In the genomic region with DNA sequence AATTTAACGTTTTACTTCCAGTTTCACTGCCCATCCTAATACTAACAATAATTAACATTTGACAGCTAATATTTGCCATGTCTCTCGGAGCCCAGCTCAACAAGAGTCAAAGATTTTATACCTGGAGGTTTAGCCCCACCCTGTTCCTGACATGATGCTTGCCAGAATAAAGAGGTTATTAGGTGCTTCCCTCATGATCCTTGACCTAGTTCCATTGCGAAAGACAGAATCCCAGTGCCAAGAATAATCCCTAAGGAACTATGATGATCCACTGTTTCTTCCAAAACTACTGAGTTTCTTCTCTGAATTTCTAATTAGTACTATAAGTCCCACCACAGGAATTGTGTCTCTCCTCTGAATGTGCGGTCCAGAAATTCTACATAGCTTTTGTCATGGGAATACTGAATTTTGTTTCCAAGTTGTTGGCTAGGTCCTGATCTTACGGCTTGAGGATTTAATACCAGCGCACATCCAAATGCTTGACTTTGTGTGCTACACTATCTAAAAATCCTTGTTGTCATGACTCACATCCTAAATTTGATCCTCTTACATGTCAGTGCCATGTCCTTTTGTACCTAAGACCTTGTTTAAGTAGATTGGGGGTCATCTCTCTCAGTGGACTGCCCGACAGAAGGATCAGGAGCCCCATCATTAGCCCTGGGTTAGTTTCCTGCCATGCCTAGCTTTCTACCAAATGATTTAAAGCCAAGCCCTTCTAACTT, we compare ENCODE assay signal across 1 cellular context.
TF ChIP-seq lines count a peak whose summit lies in the region.

No MANE protein-coding gene starts in this region.

TF ChIP-seq in IMR-90, 13 proteins besides CTCF, POLR2A, EP300 and RAD21:
- TF ChIP-seq, protein P1, sequence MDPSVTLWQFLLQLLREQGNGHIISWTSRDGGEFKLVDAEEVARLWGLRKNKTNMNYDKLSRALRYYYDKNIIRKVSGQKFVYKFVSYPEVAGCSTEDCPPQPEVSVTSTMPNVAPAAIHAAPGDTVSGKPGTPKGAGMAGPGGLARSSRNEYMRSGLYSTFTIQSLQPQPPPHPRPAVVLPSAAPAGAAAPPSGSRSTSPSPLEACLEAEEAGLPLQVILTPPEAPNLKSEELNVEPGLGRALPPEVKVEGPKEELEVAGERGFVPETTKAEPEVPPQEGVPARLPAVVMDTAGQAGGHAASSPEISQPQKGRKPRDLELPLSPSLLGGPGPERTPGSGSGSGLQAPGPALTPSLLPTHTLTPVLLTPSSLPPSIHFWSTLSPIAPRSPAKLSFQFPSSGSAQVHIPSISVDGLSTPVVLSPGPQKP (IDR thresholded peaks at IDR 0.05; ENCODE audit: borderline replicate concordance, low read depth, low read length), result no peak
- 0 out of 2 replicates have a peak, but pooled peaks have one; percentile 9 for TF ChIP-seq CEBPB (IDR thresholded peaks at IDR 0.05; ENCODE audit: low read depth, low read length)
